ENCODE assay signal across 1 cellular context in the genomic region with DNA sequence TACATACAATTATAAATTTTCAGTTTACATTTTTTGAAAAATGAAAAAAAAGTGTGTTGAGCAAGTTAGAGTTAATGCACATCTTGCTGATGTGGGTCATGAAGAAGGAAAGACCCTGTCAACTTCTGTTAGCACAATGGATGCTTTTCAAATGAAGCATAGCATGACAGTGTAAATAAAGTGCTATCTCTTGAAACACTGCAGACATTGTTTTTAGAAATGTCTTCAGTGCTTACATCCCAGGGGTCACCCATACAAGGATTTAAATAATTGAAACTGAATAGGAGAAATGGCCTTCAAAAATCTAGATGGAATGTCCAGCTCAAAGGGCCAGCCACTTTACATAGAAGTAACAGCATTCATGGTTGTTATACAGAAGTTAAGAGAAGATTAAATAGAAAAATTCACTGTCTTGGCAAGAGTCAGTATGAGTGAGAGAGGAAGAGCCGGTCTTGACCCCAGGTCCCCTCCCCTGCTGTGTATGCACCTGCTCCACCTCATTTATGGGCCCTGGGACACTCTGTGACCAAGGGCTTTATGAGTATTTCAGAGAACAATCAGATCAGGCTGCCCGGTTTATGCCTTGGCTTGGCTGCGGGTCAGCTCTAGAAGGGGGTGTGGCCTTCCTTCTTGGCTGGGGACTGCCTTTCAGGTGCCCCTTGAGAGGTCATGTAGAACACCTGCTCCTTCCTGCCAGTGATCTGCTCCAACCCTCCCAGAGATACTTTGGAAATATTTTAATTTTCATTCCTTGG.
TF ChIP-seq lines count a peak whose summit lies in the region.

No MANE protein-coding gene starts in this region.

TF ChIP-seq in GM23338, 12 proteins besides CTCF, POLR2A, EP300 and RAD21 (continued from another document):
- TF ChIP-seq, protein P1, sequence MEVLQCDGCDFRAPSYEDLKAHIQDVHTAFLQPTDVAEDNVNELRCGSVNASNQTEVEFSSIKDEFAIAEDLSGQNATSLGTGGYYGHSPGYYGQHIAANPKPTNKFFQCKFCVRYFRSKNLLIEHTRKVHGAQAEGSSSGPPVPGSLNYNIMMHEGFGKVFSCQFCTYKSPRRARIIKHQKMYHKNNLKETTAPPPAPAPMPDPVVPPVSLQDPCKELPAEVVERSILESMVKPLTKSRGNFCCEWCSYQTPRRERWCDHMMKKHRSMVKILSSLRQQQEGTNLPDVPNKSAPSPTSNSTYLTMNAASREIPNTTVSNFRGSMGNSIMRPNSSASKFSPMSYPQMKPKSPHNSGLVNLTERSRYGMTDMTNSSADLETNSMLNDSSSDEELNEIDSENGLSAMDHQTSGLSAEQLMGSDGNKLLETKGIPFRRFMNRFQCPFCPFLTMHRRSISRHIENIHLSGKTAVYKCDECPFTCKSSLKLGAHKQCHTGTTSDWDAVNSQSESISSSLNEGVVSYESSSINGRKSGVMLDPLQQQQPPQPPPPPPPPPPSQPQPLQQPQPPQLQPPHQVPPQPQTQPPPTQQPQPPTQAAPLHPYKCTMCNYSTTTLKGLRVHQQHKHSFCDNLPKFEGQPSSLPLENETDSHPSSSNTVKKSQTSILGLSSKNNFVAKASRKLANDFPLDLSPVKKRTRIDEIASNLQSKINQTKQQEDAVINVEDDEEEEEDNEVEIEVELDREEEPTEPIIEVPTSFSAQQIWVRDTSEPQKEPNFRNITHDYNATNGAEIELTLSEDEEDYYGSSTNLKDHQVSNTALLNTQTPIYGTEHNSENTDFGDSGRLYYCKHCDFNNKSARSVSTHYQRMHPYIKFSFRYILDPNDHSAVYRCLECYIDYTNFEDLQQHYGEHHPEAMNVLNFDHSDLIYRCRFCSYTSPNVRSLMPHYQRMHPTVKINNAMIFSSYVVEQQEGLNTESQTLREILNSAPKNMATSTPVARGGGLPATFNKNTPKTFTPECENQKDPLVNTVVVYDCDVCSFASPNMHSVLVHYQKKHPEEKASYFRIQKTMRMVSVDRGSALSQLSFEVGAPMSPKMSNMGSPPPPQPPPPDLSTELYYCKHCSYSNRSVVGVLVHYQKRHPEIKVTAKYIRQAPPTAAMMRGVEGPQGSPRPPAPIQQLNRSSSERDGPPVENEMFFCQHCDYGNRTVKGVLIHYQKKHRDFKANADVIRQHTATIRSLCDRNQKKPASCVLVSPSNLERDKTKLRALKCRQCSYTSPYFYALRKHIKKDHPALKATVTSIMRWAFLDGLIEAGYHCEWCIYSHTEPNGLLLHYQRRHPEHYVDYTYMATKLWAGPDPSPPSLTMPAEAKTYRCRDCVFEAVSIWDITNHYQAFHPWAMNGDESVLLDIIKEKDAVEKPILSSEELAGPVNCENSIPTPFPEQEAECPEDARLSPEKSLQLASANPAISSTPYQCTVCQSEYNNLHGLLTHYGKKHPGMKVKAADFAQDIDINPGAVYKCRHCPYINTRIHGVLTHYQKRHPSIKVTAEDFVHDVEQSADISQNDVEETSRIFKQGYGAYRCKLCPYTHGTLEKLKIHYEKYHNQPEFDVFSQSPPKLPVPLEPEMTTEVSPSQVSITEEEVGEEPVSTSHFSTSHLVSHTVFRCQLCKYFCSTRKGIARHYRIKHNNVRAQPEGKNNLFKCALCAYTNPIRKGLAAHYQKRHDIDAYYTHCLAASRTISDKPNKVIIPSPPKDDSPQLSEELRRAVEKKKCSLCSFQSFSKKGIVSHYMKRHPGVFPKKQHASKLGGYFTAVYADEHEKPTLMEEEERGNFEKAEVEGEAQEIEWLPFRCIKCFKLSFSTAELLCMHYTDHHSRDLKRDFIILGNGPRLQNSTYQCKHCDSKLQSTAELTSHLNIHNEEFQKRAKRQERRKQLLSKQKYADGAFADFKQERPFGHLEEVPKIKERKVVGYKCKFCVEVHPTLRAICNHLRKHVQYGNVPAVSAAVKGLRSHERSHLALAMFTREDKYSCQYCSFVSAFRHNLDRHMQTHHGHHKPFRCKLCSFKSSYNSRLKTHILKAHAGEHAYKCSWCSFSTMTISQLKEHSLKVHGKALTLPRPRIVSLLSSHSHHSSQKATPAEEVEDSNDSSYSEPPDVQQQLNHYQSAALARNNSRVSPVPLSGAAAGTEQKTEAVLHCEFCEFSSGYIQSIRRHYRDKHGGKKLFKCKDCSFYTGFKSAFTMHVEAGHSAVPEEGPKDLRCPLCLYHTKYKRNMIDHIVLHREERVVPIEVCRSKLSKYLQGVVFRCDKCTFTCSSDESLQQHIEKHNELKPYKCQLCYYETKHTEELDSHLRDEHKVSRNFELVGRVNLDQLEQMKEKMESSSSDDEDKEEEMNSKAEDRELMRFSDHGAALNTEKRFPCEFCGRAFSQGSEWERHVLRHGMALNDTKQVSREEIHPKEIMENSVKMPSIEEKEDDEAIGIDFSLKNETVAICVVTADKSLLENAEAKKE (CRISPR knock-in tag; IDR thresholded peaks at IDR 0.05), result no peak
- TF ChIP-seq, protein P2, sequence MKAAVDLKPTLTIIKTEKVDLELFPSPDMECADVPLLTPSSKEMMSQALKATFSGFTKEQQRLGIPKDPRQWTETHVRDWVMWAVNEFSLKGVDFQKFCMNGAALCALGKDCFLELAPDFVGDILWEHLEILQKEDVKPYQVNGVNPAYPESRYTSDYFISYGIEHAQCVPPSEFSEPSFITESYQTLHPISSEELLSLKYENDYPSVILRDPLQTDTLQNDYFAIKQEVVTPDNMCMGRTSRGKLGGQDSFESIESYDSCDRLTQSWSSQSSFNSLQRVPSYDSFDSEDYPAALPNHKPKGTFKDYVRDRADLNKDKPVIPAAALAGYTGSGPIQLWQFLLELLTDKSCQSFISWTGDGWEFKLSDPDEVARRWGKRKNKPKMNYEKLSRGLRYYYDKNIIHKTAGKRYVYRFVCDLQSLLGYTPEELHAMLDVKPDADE (IDR thresholded peaks at IDR 0.05), result no peak
- TF ChIP-seq, protein P3, sequence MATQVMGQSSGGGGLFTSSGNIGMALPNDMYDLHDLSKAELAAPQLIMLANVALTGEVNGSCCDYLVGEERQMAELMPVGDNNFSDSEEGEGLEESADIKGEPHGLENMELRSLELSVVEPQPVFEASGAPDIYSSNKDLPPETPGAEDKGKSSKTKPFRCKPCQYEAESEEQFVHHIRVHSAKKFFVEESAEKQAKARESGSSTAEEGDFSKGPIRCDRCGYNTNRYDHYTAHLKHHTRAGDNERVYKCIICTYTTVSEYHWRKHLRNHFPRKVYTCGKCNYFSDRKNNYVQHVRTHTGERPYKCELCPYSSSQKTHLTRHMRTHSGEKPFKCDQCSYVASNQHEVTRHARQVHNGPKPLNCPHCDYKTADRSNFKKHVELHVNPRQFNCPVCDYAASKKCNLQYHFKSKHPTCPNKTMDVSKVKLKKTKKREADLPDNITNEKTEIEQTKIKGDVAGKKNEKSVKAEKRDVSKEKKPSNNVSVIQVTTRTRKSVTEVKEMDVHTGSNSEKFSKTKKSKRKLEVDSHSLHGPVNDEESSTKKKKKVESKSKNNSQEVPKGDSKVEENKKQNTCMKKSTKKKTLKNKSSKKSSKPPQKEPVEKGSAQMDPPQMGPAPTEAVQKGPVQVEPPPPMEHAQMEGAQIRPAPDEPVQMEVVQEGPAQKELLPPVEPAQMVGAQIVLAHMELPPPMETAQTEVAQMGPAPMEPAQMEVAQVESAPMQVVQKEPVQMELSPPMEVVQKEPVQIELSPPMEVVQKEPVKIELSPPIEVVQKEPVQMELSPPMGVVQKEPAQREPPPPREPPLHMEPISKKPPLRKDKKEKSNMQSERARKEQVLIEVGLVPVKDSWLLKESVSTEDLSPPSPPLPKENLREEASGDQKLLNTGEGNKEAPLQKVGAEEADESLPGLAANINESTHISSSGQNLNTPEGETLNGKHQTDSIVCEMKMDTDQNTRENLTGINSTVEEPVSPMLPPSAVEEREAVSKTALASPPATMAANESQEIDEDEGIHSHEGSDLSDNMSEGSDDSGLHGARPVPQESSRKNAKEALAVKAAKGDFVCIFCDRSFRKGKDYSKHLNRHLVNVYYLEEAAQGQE (IDR thresholded peaks at IDR 0.05; ENCODE audit: unreplicated experiment), result no peak
- TF ChIP-seq ZNF114 (CRISPR knock-in tag; IDR thresholded peaks at IDR 0.05) (no peak), STAT1 (IDR thresholded peaks at IDR 0.05; ENCODE audit: unreplicated experiment) (no peak), EZH2phosphoT487 (IDR thresholded peaks at IDR 0.05; ENCODE audit: unreplicated experiment) (no peak), EZH2 (IDR thresholded peaks at IDR 0.05; ENCODE audit: low read depth, unreplicated experiment) (no peak), POLR2AphosphoS5 (IDR thresholded peaks at IDR 0.05; ENCODE audit: low read depth) (no peak)
